In genomic region chr12:103278329-103278728, GRCh38 we compare ENCODE assay signal across 18 cellular contexts.
"Had no signal": no experiment of that assay in that cellular context is flagged by ENCODE, and none has a peak within 500 bp of the region (broad histone marks: within the 10 kb centered on the region; RNA-seq: fewer than 3 reads in every experiment).

No MANE protein-coding gene starts in this region.

- H3K9ac ChIP-seq: neural progenitor cell had no signal

- H3K27me3 ChIP-seq: foreskin keratinocyte, neural progenitor cell, stomach, transverse colon had no signal

- DNase-seq: dermis blood vessel endothelial cell; foreskin keratinocyte; immature natural killer cell; left ventricle myocardium inferior; lower lobe of right lung; natural killer cell; nucleus accumbens; right cardiac atrium; small intestine; stimulated activated CD4-positive, alpha-beta T cell treated with anti-CD3 and anti-CD28 coated beads, Interleukin-12 subunit alpha, Interleukin-12 subunit beta, amount 100 ng/mL, for 4 hours; stimulated activated naive CD4-positive, alpha-beta T cell; stomach; substantia nigra; transverse colon had no signal

- H3K4me2 ChIP-seq: neural progenitor cell had no signal

- FAIRE-seq: keratinocyte, pancreas, small intestine had no signal

- H3K27ac ChIP-seq: foreskin keratinocyte, left ventricle myocardium inferior, lower lobe of right lung, neural progenitor cell, pancreas, stomach, thoracic aorta, transverse colon had no signal

- H3K9me3 ChIP-seq: left ventricle myocardium inferior, lower lobe of right lung, pancreas, stomach, thoracic aorta, transverse colon had no signal

- H2AFZ ChIP-seq: neural progenitor cell had no signal

- H3K4me3 ChIP-seq: left ventricle myocardium inferior, lower lobe of right lung, neural progenitor cell, pancreas, stomach, thoracic aorta, transverse colon had no signal

- H3K4me1 ChIP-seq: foreskin keratinocyte, left ventricle myocardium inferior, lower lobe of right lung, neural progenitor cell, pancreas, stomach, transverse colon had no signal

- ATAC-seq: foreskin keratinocyte, natural killer cell, pancreas, right cardiac atrium had no signal

- H3K36me3 ChIP-seq: left ventricle myocardium inferior, lower lobe of right lung, neural progenitor cell, pancreas, stomach, thoracic aorta, transverse colon had no signal
